In the genomic region with DNA sequence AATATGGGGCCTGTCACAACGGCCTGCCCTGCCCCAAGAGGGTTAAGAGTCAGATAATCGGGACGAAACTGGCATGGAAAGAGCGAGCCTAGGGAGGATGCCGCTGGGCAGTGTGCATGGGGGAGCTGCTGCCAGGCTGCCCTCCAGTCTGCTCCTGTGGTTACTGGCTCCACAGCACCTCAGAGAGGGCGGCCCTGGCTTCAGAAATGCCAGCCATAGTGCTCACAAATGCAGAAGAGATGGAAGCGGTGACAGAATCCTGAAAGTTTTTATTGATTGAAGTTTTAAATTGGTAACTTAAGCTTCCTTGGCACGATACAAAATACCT, we compare ENCODE assay signal across 21 cellular contexts. TPM values are rescaled to one million over a fixed set of nuclear protein-coding genes. Genes with fewer than 3 reads are reported as not detected.
DNase-seq lines count a peak whose midpoint lies in the region; ATAC-seq and TF ChIP-seq lines count a peak whose summit lies in the region.
"Had no signal": no experiment of that assay in that cellular context is flagged by ENCODE, and none has a peak within 500 bp of the region (broad histone marks: within the 10 kb centered on the region; RNA-seq: fewer than 3 reads in every experiment).

No MANE protein-coding gene starts in this region.

- no peak overlapping the region for H3K18ac ChIP-seq in trophoblast cell (ENCODE audit: low read length)

- CTCF ChIA-PET in activated CD4-positive, alpha-beta T cell treated with anti-CD3 and anti-CD28 coated beads for 36 hours (lab: Charles Lee): interaction anchor here (0.7 to 2.0 kb wide), 7 partner anchors 10 to 211 kb away, joined by 3 to 9 read pairs (median 4); no protein-coding TSS in a partner anchor

- H2BK120ac ChIP-seq in trophoblast cell (ENCODE audit: insufficient read depth, low read length, poor library complexity): no peak overlapping the region

- H4K12ac ChIP-seq in trophoblast cell (ENCODE audit: low read depth, low read length): no peak overlapping the region

- TF ChIP-seq CTCF in RWPE2 (IDR thresholded peaks at IDR 0.05; ENCODE audit: poor library complexity, severe bottlenecking) (no peak), endothelial cell (IDR thresholded peaks at IDR 0.05; ENCODE audit: unreplicated experiment) (no peak)

- H3K79me2 ChIP-seq in trophoblast cell (ENCODE audit: control insufficient read depth, insufficient read depth, low read length, poor library complexity): no peaks in the 10 kb centered on the region

- H3K79me1 ChIP-seq in trophoblast cell (ENCODE audit: low read length): no peaks in the 10 kb centered on the region

- no peaks in the 10 kb centered on the region for H3K27me3 Mint-ChIP-seq in activated CD4-positive, alpha-beta T cell treated with anti-CD3 and anti-CD28 coated beads for 36 hours
- peaks cover 2% of the 10 kb centered on the region for H3K27me3 Mint-ChIP-seq in endothelial cell (ENCODE audit: unreplicated experiment)
- H3K27me3 Mint-ChIP-seq in stimulated activated naive CD8-positive, alpha-beta T cell treated with anti-CD3 and anti-CD28 coated beads, Interleukin-15, amount 100 ng/mL, for 72 hours: no peaks in the 10 kb centered on the region

- no peak overlapping the region for H2AFZ ChIP-seq in trophoblast cell (ENCODE audit: insufficient read depth, low read length, poor library complexity)
- H2AFZ ChIP-seq: GM23248 had no signal

- no peaks in the 10 kb centered on the region for H3K9me3 Mint-ChIP-seq in activated CD4-positive, alpha-beta T cell treated with anti-CD3 and anti-CD28 coated beads for 36 hours (ENCODE audit: low read depth)
- H3K9me3 Mint-ChIP-seq in endothelial cell (ENCODE audit: unreplicated experiment): no peaks in the 10 kb centered on the region
- no peaks in the 10 kb centered on the region for H3K9me3 Mint-ChIP-seq in stimulated activated naive CD8-positive, alpha-beta T cell treated with anti-CD3 and anti-CD28 coated beads, Interleukin-15, amount 100 ng/mL, for 72 hours
- H3K9me3 Mint-ChIP-seq: CD14-positive monocyte had no signal

- WGBS in trophoblast cell (ENCODE audit: extremely low coverage, insufficient coverage, insufficient read length): no CpG with 5 or more reads among the region's 8 CpGs

- ATAC-seq in activated CD4-positive, alpha-beta T cell treated with anti-CD3 and anti-CD28 coated beads for 36 hours: no peak
- 0 out of 3 replicates have a peak, but pooled peaks have one; percentile 15 for ATAC-seq in RWPE2 (ENCODE audit: low read depth)
- no peak for ATAC-seq in stimulated activated naive CD8-positive, alpha-beta T cell treated with anti-CD3 and anti-CD28 coated beads, Interleukin-15, amount 100 ng/mL, for 72 hours

- DNase-seq in activated CD4-positive, alpha-beta T cell treated with anti-CD3 and anti-CD28 coated beads for 36 hours: no peak
- no peak for DNase-seq in activated CD4-positive, alpha-beta T cell treated with anti-CD3 and anti-CD28 coated beads for 1 hour
- DNase-seq in RWPE2 (ENCODE audit: low spot score) (peak; percentile 71), endothelial cell (ENCODE audit: low spot score) (no peak), trophoblast cell (no peak), HUDEP-2 (lab: John Stamatoyannopoulos, UW; ENCODE audit: unreplicated experiment in 76 of 76) (no peak)
- no peak for DNase-seq in stimulated activated naive CD8-positive, alpha-beta T cell treated with anti-CD3 and anti-CD28 coated beads, Interleukin-15, amount 100 ng/mL, for 72 hours
- DNase-seq in central memory CD4-positive, alpha-beta T cell: no peak
- DNase-seq: 8988T; Calu3; DMS79; GDM1; GM23248; KG1; NCI-H1092 treated with DMSO at 0.1 percent for 48 hours; NCI-H187; NCI-H69; NK-92 treated with Interleukin-12 subunit alpha and Interleukin-12 subunit beta, amount 100 ng/mL, for 24 hours; OCI-M1 had no signal

- POLR2A ChIA-PET in activated CD4-positive, alpha-beta T cell treated with anti-CD3 and anti-CD28 coated beads for 36 hours (lab: Charles Lee): no interaction called here

- H3K4me1 Mint-ChIP-seq in activated CD4-positive, alpha-beta T cell treated with anti-CD3 and anti-CD28 coated beads for 36 hours: peaks cover 3% of the 10 kb centered on the region
- H3K4me1 Mint-ChIP-seq in endothelial cell (ENCODE audit: unreplicated experiment): peaks cover 17% of the 10 kb centered on the region
- H3K4me1 Mint-ChIP-seq in stimulated activated naive CD8-positive, alpha-beta T cell treated with anti-CD3 and anti-CD28 coated beads, Interleukin-15, amount 100 ng/mL, for 72 hours: peaks cover 11% of the 10 kb centered on the region
- H3K4me1 Mint-ChIP-seq: CD14-positive monocyte had no signal

- H3K4me2 ChIP-seq in trophoblast cell (ENCODE audit: low read length): no peak overlapping the region

- H3K9me3 ChIP-seq in RWPE2 (ENCODE audit: severe bottlenecking) (no peaks in the 10 kb centered on the region), trophoblast cell (ENCODE audit: insufficient read depth, low read depth, low read length) (no peaks in the 10 kb centered on the region)

- peaks cover 6% of the 10 kb centered on the region for H3K4me1 ChIP-seq in RWPE2 (ENCODE audit: insufficient read depth, poor library complexity, severe bottlenecking)
- no peaks in the 10 kb centered on the region for H3K4me1 ChIP-seq in trophoblast cell (ENCODE audit: control insufficient read depth in 1 of 2, insufficient read depth in 2 of 2, low read length in 2 of 2)

- no peak overlapping the region for H3K27ac ChIP-seq in RWPE2 (ENCODE audit: poor library complexity, severe bottlenecking)
- H3K27ac ChIP-seq in trophoblast cell (ENCODE audit: low read depth, low read length): no peak overlapping the region
- H3K27ac ChIP-seq: GM23248, RWPE1 had no signal

- no peak overlapping the region for H3K14ac ChIP-seq in trophoblast cell (ENCODE audit: low read length)

- H3K36me3 Mint-ChIP-seq in activated CD4-positive, alpha-beta T cell treated with anti-CD3 and anti-CD28 coated beads for 36 hours (ENCODE audit: low read depth): peaks cover 42% of the 10 kb centered on the region
- peaks cover 11% of the 10 kb centered on the region for H3K36me3 Mint-ChIP-seq in endothelial cell (ENCODE audit: low read depth, unreplicated experiment)

- H3K4me3 Mint-ChIP-seq in activated CD4-positive, alpha-beta T cell treated with anti-CD3 and anti-CD28 coated beads for 36 hours: no peak overlapping the region
- no peak overlapping the region for H3K4me3 Mint-ChIP-seq in endothelial cell (ENCODE audit: unreplicated experiment)
- no peak overlapping the region for H3K4me3 Mint-ChIP-seq in stimulated activated naive CD8-positive, alpha-beta T cell treated with anti-CD3 and anti-CD28 coated beads, Interleukin-15, amount 100 ng/mL, for 72 hours
- H3K4me3 Mint-ChIP-seq: CD14-positive monocyte had no signal

- H3K36me3 ChIP-seq in RWPE2 (ENCODE audit: low read depth): peaks cover 79% of the 10 kb centered on the region
- peaks cover 18 to 25% of the 10 kb centered on the region in 2 experiments for H3K36me3 ChIP-seq in trophoblast cell (ENCODE audit: control insufficient read depth in 1 of 2, insufficient read depth in 2 of 2, low read length in 2 of 2)

- no peak overlapping the region for H2BK5ac ChIP-seq in trophoblast cell (ENCODE audit: low read depth, low read length, poor library complexity)

- no peak overlapping the region for H2AK5ac ChIP-seq in trophoblast cell (ENCODE audit: low read length)

- no peak overlapping the region for H3K4ac ChIP-seq in trophoblast cell (ENCODE audit: low read depth, low read length)

- intact Hi-C loops in activated CD4-positive, alpha-beta T cell treated with anti-CD3 and anti-CD28 coated beads for 36 hours (cut with DNase I, micrococcal nuclease): loop anchor here (1.0 to 2.0 kb wide), 2 partner anchors 210 kb away; no protein-coding TSS in a partner anchor

- H3K27ac Mint-ChIP-seq in activated CD4-positive, alpha-beta T cell treated with anti-CD3 and anti-CD28 coated beads for 36 hours: peak overlapping the region; percentile 55
- H3K27ac Mint-ChIP-seq in endothelial cell (ENCODE audit: unreplicated experiment): peak overlapping the region; percentile 8
- H3K27ac Mint-ChIP-seq in stimulated activated naive CD8-positive, alpha-beta T cell treated with anti-CD3 and anti-CD28 coated beads, Interleukin-15, amount 100 ng/mL, for 72 hours: peak overlapping the region in 1 of 2 donors; percentile 42

- no peak overlapping the region for H4K91ac ChIP-seq in trophoblast cell (ENCODE audit: low read depth, low read length)

- H3K4me3 ChIP-seq in RWPE2 (ENCODE audit: severe bottlenecking) (no peak overlapping the region), trophoblast cell (ENCODE audit: low read depth, low read length) (peak overlapping the region; percentile 12)
- H3K4me3 ChIP-seq: GM23248 had no signal

- H3K23ac ChIP-seq in trophoblast cell (ENCODE audit: low read length): no peak overlapping the region

- no peak overlapping the region for H4K8ac ChIP-seq in trophoblast cell (ENCODE audit: low read depth, low read length)

- H3K9ac ChIP-seq in trophoblast cell (ENCODE audit: low read length): no peak overlapping the region
- H3K9ac ChIP-seq: GM23248 had no signal

- H2BK12ac ChIP-seq in trophoblast cell (ENCODE audit: low read length): no peak overlapping the region

- no peaks in the 10 kb centered on the region for H3K27me3 ChIP-seq in RWPE2 (ENCODE audit: insufficient read depth, poor library complexity, severe bottlenecking)
- no peaks in the 10 kb centered on the region for H3K27me3 ChIP-seq in trophoblast cell (ENCODE audit: insufficient read depth, low read length)

RNA-seq across cellular contexts. Expression of gene VAPB, which starts 57.9 kb away (rescaled TPM):
- total RNA-seq in activated CD4-positive, alpha-beta T cell treated with anti-CD3 and anti-CD28 coated beads for 36 hours: 10 to 100 TPM; 43.9 to 54.5 TPM
- total RNA-seq in endothelial cell (ENCODE audit: unreplicated experiment): 55.5 TPM
- polyA plus RNA-seq in trophoblast cell (2013): 34.8 and 35.3 TPM in 2 replicates
